ENCODE assay signal across 10 cellular contexts in genomic region chr3:195512798-195513345, GRCh38.
"Had no signal": no experiment of that assay in that cellular context is flagged by ENCODE, and none has a peak within 500 bp of the region (broad histone marks: within the 10 kb centered on the region; RNA-seq: fewer than 3 reads in every experiment).

No MANE protein-coding gene starts in this region.

- H3K4me3 Mint-ChIP-seq: activated naive CD4-positive, alpha-beta T cell treated with anti-CD3 and anti-CD28 coated beads for 36 hours; activated T-helper 17 cell treated with anti-CD3 and anti-CD28 coated beads, Interleukin-2, amount 50 U/mL, for 72 hours; endodermal cell; memory B cell had no signal

- ATAC-seq: activated T-helper 17 cell treated with anti-CD3 and anti-CD28 coated beads, Interleukin-2, amount 50 U/mL, for 72 hours; esophagus mucosa had no signal

- H3K27ac Mint-ChIP-seq: endodermal cell had no signal

- DNase-seq: activated CD4-positive, alpha-beta T cell treated with anti-CD3 and anti-CD28 coated beads for 4 hours; activated naive CD4-positive, alpha-beta T cell treated with anti-CD3 and anti-CD28 coated beads for 36 hours; brain microvascular endothelial cell; endodermal cell; kidney; left ventricle myocardium inferior; stimulated activated CD4-positive, alpha-beta T cell treated with anti-CD3 and anti-CD28 coated beads, Interleukin-4, amount 100 ng/mL, for 4 hours had no signal

- H3K27me3 Mint-ChIP-seq: activated T-helper 17 cell treated with anti-CD3 and anti-CD28 coated beads, Interleukin-2, amount 50 U/mL, for 72 hours; memory B cell had no signal

- H3K4me1 Mint-ChIP-seq: endodermal cell had no signal

- H3K9me3 Mint-ChIP-seq: activated naive CD4-positive, alpha-beta T cell treated with anti-CD3 and anti-CD28 coated beads for 36 hours; activated T-helper 17 cell treated with anti-CD3 and anti-CD28 coated beads, Interleukin-2, amount 50 U/mL, for 72 hours; endodermal cell; memory B cell had no signal
